8 cellular contexts compared by ENCODE assay signal in the genomic region with DNA sequence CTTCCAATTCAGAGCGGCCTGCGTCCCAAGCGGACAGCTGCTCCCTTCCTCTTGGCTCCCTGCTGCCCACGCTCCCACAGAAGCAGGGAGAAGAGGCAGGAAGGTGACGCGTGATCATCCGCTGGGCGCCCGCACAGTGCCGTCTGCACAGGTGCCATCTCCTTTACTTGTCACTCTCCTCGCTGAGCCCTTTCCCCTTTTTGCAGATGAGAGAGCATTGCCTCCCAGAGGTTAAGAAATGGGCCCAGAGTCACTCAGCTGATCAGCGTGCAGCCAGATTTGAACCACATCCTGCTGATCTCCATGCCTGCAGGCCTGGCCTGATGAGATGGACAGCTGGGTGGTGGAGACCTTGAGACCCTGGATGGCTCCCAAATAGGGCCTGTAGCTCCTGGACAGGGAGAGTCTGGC.
DNase-seq lines count a peak whose midpoint lies in the region; ATAC-seq lines count a peak whose summit lies in the region.

No MANE protein-coding gene starts in this region.

- peaks cover 68 to 100% (median 93%) of the 10 kb centered on the region in 4 donors for H3K4me1 Mint-ChIP-seq in CD4-positive, alpha-beta memory T cell
- peaks cover 85 to 99% (median 97%) of the 10 kb centered on the region in 7 donors for H3K4me1 Mint-ChIP-seq in naive thymus-derived CD4-positive, alpha-beta T cell

- no peaks in the 10 kb centered on the region for H3K9me3 ChIP-seq in CD4-positive, alpha-beta memory T cell (ENCODE audit: control insufficient read depth in 1 of 2, low read length in 2 of 2)
- H3K9me3 ChIP-seq in naive thymus-derived CD4-positive, alpha-beta T cell (ENCODE audit: control insufficient read depth in 2 of 3, low read length in 3 of 3): no peaks in the 10 kb centered on the region

- H3K36me3 Mint-ChIP-seq in CD4-positive, alpha-beta memory T cell: peaks cover 0 to 11% of the 10 kb centered on the region in 2 donors
- H3K36me3 Mint-ChIP-seq in activated naive CD4-positive, alpha-beta T cell treated with anti-CD3 and anti-CD28 coated beads, Interleukin-2, amount 50 U/mL, for 72 hours: peaks cover 0 to 8% of the 10 kb centered on the region in 2 donors
- peaks cover 0 to 18% (median 0%) of the 10 kb centered on the region in 5 donors for H3K36me3 Mint-ChIP-seq in naive thymus-derived CD4-positive, alpha-beta T cell

- peaks cover 0 to 5% (median 0%) of the 10 kb centered on the region in 8 donors for H3K9me3 Mint-ChIP-seq in CD4-positive, alpha-beta memory T cell
- no peaks in the 10 kb centered on the region for H3K9me3 Mint-ChIP-seq in activated naive CD4-positive, alpha-beta T cell treated with anti-CD3 and anti-CD28 coated beads, Interleukin-2, amount 50 U/mL, for 72 hours
- H3K9me3 Mint-ChIP-seq in naive thymus-derived CD4-positive, alpha-beta T cell: peaks cover 0 to 9% (median 0%) of the 10 kb centered on the region in 11 donors

- H3K4me3 ChIP-seq in CD4-positive, alpha-beta memory T cell (ENCODE audit: low read length in 2 of 2): peak overlapping the region in 1 of 2 donors; percentile 38
- peak overlapping the region; percentile 44 for H3K4me3 ChIP-seq in naive thymus-derived CD4-positive, alpha-beta T cell (ENCODE audit: low read length)

- DNase-seq in CD4-positive, alpha-beta memory T cell: peak in 1 of 5 donors; percentile 66
- DNase-seq in LHCN-M2 (ENCODE audit: low read depth) (peak; percentile 78), dermis blood vessel endothelial cell (no peak), glomerular visceral epithelial cell (ENCODE audit: extremely low spot score) (no peak)
- no peak for DNase-seq in activated naive CD4-positive, alpha-beta T cell treated with anti-CD3 and anti-CD28 coated beads, Interleukin-2, amount 50 U/mL, for 72 hours (ENCODE audit: low spot score in 2 of 2)
- peak in 4 of 9 donors; percentile 46 to 55 (median 52) for DNase-seq in naive thymus-derived CD4-positive, alpha-beta T cell
- no peak for DNase-seq in stimulated activated CD4-positive, alpha-beta T cell treated with anti-CD3 and anti-CD28 coated beads, Interleukin-12 subunit alpha, Interleukin-12 subunit beta, amount 100 ng/mL, for 4 hours

- H3K36me3 ChIP-seq in CD4-positive, alpha-beta memory T cell (ENCODE audit: insufficient read depth, low read length): no peaks in the 10 kb centered on the region
- no peaks in the 10 kb centered on the region for H3K36me3 ChIP-seq in naive thymus-derived CD4-positive, alpha-beta T cell (ENCODE audit: control insufficient read depth in 2 of 3, insufficient read depth in 3 of 3, low read length in 3 of 3)

- H3K27me3 Mint-ChIP-seq in CD4-positive, alpha-beta memory T cell: no peaks in the 10 kb centered on the region
- H3K27me3 Mint-ChIP-seq in naive thymus-derived CD4-positive, alpha-beta T cell: no peaks in the 10 kb centered on the region

- H3K27ac ChIP-seq in CD4-positive, alpha-beta memory T cell (ENCODE audit: low read depth, low read length): peak overlapping the region; percentile 90
- peak overlapping the region; percentile 92 for H3K27ac ChIP-seq in naive thymus-derived CD4-positive, alpha-beta T cell (ENCODE audit: low read depth, low read length)

- POLR2A ChIA-PET in CD4-positive, alpha-beta memory T cell (lab: Charles Lee; ENCODE audit: partially characterized antibody): interaction anchor here (1.0 to 97.0 kb wide), 18 partner anchors 9 to 1319 kb away, joined by 3 to 6031 read pairs (median 8); partner anchors contain the start of genes TMC8 and TNRC6C
- POLR2A ChIA-PET in naive thymus-derived CD4-positive, alpha-beta T cell (lab: Charles Lee): interaction anchor here (0.9 to 66.9 kb wide), 17 partner anchors 16 to 694 kb away, joined by 3 to 3353 read pairs (median 6); partner anchors contain the start of genes TMC6 and TNRC6C

- CTCF ChIA-PET in CD4-positive, alpha-beta memory T cell (lab: Charles Lee; ENCODE audit: partially characterized antibody): interaction anchor here (0.9 to 4.3 kb wide), 26 partner anchors 8 to 217 kb away, joined by 3 to 74 read pairs (median 6); no protein-coding TSS in a partner anchor
- CTCF ChIA-PET in naive thymus-derived CD4-positive, alpha-beta T cell (lab: Charles Lee): interaction anchor here (1.1 to 2.6 kb wide), 17 partner anchors 8 to 109 kb away, joined by 3 to 21 read pairs (median 7); no protein-coding TSS in a partner anchor

- intact Hi-C loops in CD4-positive, alpha-beta memory T cell (cut with micrococcal nuclease): loop anchor here (2.0 to 5.0 kb wide), 2 partner anchors 58 to 68 kb away; no protein-coding TSS in a partner anchor
- intact Hi-C loops in naive thymus-derived CD4-positive, alpha-beta T cell (cut with micrococcal nuclease): loop anchor here (2.0 to 10.0 kb wide), 5 partner anchors 36 to 1314 kb away; partner anchors contain the start of genes MFSD11 (in 1 of the 2) and SRSF2 (in 1 of the 2)

- H3K27me3 ChIP-seq in CD4-positive, alpha-beta memory T cell (ENCODE audit: insufficient read depth, low read length): no peaks in the 10 kb centered on the region
- H3K27me3 ChIP-seq in naive thymus-derived CD4-positive, alpha-beta T cell (ENCODE audit: control insufficient read depth in 2 of 2, insufficient read depth in 2 of 2, low read length in 2 of 2): no peaks in the 10 kb centered on the region

- H3K4me3 Mint-ChIP-seq in CD4-positive, alpha-beta memory T cell: peak overlapping the region; percentile 76 to 92 (median 86)
- H3K4me3 Mint-ChIP-seq in naive thymus-derived CD4-positive, alpha-beta T cell: peak overlapping the region; percentile 79 to 98 (median 88)

- peak in 1 of 2 donors; percentile 24 for ATAC-seq in activated naive CD4-positive, alpha-beta T cell treated with anti-CD3 and anti-CD28 coated beads, Interleukin-2, amount 50 U/mL, for 72 hours
- no peak for ATAC-seq in naive thymus-derived CD4-positive, alpha-beta T cell
- ATAC-seq in GM21529 (IDR thresholded peaks at IDR 0.05; ENCODE audit: unreplicated experiment): no peak

- H3K4me1 ChIP-seq in CD4-positive, alpha-beta memory T cell (ENCODE audit: insufficient read depth, low read length): peaks cover 100% of the 10 kb centered on the region
- peaks cover 98 to 99% of the 10 kb centered on the region in 2 donors for H3K4me1 ChIP-seq in naive thymus-derived CD4-positive, alpha-beta T cell (ENCODE audit: control insufficient read depth in 2 of 2, insufficient read depth in 2 of 2, low read length in 2 of 2)

- peak overlapping the region; percentile 90 to 99 (median 99) for H3K27ac Mint-ChIP-seq in CD4-positive, alpha-beta memory T cell
- peak overlapping the region; percentile 96 to 99 for H3K27ac Mint-ChIP-seq in activated naive CD4-positive, alpha-beta T cell treated with anti-CD3 and anti-CD28 coated beads, Interleukin-2, amount 50 U/mL, for 72 hours
- peak overlapping the region; percentile 93 to 100 (median 99) for H3K27ac Mint-ChIP-seq in naive thymus-derived CD4-positive, alpha-beta T cell
